ENCODE assay signal across 17 cellular contexts in genomic region chr18:10783941-10784340, GRCh38.
DNase-seq lines count a peak whose midpoint lies in the region; ATAC-seq and TF ChIP-seq lines count a peak whose summit lies in the region.
"Had no signal": no experiment of that assay in that cellular context is flagged by ENCODE, and none has a peak within 500 bp of the region (broad histone marks: within the 10 kb centered on the region; RNA-seq: fewer than 3 reads in every experiment).

No MANE protein-coding gene starts in this region.

- intact Hi-C loops in dorsolateral prefrontal cortex (cut with DNase I) (loop anchor here in 1 of 2 donors (5.0 kb wide), 1 partner anchor 57 kb away; no protein-coding TSS in a partner anchor), lower lobe of right lung (cut with DNase I) (no loop called here)

- DNase-seq in SK-MEL-5 (ENCODE audit: low read depth, low spot score) = peak; percentile 71
- no peak for DNase-seq in dorsolateral prefrontal cortex
- DNase-seq in medulla oblongata (ENCODE audit: extremely low spot score) = peak; percentile 64
- DNase-seq in superior temporal gyrus (ENCODE audit: extremely low spot score) = peak; percentile 80
- DNase-seq in HuH-7.5 (ENCODE audit: low spot score) = no peak
- DNase-seq in stimulated activated CD4-positive, alpha-beta T cell treated with anti-CD3 and anti-CD28 coated beads, Interleukin-12 subunit alpha, Interleukin-12 subunit beta, amount 100 ng/mL, for 4 hours = no peak
- DNase-seq in NCI-H510A (lab: John Stamatoyannopoulos, UW) = no peak
- DNase-seq in lower lobe of right lung = no peak
- DNase-seq: ACHN; BE2C; Caco-2; CD8-positive, alpha-beta T cell; DND-41; GDM1; HCEC 1CT; HFFc6; IMR-90 had no signal

- TF ChIP-seq CTCF in dorsolateral prefrontal cortex (IDR thresholded peaks at IDR 0.05 in 54 of 56, conservative IDR thresholded peaks at IDR 0.05 in 2 of 56; ENCODE audit: low read depth in 1 of 56, partially characterized antibody in 56 of 56) (no peak), lower lobe of right lung (IDR thresholded peaks at IDR 0.05) (no peak)

- H3K27me3 ChIP-seq in dorsolateral prefrontal cortex = peaks cover 0 to 5% (median 0%) of the 10 kb centered on the region in 45 donors
- H3K27me3 ChIP-seq in lower lobe of right lung (ENCODE audit: low read depth) = no peaks in the 10 kb centered on the region
- H3K27me3 ChIP-seq: BE2C had no signal

- no peaks in the 10 kb centered on the region for H3K36me3 ChIP-seq in lower lobe of right lung
- H3K36me3 ChIP-seq: BE2C had no signal

- H3K27ac ChIP-seq in dorsolateral prefrontal cortex (peak overlapping the region in 56 of 59 donors; percentile 6 to 95 (median 80)), lower lobe of right lung (no peak overlapping the region)

- H3K4me3 ChIP-seq in dorsolateral prefrontal cortex (peak overlapping the region in 3 of 59 donors; percentile 2 to 17 (median 15)), lower lobe of right lung (no peak overlapping the region)

- H3K9me3 ChIP-seq in lower lobe of right lung = no peaks in the 10 kb centered on the region
- H3K9me3 ChIP-seq: BE2C, Caco-2 had no signal

- ATAC-seq in lower lobe of right lung = no peak
- ATAC-seq: CD8-positive, alpha-beta T cell had no signal

- H3K4me1 ChIP-seq in lower lobe of right lung = no peaks in the 10 kb centered on the region
- H3K4me1 ChIP-seq: BE2C, Caco-2 had no signal

- in situ Hi-C loops in SK-MEL-5 (cut with HindIII; ENCODE audit: low pct_unique_long_range_greater_than_20kb, low sequenced_read_pairs) = no loop called here

Comparison
In these comparisons a context has a peak if more than half of its experiments do, and no peak if none do; other contexts are left out.
1. DNase-seq: peak in SK-MEL-5 (single experiment), medulla oblongata (single experiment) and superior temporal gyrus (single experiment); none in dorsolateral prefrontal cortex (0 of 10), HuH-7.5 (single experiment), stimulated activated CD4-positive, alpha-beta T cell treated with anti-CD3 and anti-CD28 coated beads, Interleukin-12 subunit alpha, Interleukin-12 subunit beta, amount 100 ng/mL, for 4 hours (single experiment), NCI-H510A (single experiment) and lower lobe of right lung (single experiment).